ENCODE assay signal across 28 cellular contexts in the genomic region with DNA sequence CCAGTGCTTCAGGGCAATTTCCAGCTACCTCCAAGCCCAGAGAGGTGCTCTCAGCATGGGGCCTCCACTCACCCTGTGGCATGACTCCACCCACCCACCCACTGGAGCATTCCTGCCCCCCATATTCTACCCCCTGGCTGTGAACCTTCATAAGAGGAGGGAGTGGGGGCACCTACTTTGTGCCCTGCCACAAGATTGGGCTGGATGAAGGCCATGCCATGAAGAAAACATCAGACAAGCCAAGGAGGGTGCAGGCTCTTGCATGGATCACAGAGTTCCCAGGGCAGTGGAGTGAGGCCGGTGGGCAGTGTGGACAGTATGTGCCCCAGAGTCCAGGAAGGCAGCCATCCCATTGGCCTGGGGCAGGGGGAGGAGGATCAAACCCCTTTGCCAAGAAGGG.
"Had no signal": no experiment of that assay in that cellular context is flagged by ENCODE, and none has a peak within 500 bp of the region (broad histone marks: within the 10 kb centered on the region; RNA-seq: fewer than 3 reads in every experiment).

No MANE protein-coding gene starts in this region.

- H3K4me3 Mint-ChIP-seq: naive thymus-derived CD4-positive, alpha-beta T cell; natural killer cell treated with Interleukin-12 subunit alpha and Interleukin-12 subunit beta and Interleukin-15 and Interleukin-18, amount 100 ng/mL, for 72 hours; stimulated activated naive B cell treated with anti-CD40 and anti-IgM and Interleukin-4, amounts not matched to agents 10 μg/mL and 1 μg/mL and 100 μg/mL, for 72 hours had no signal

- H3K4me1 ChIP-seq: heart right ventricle, left ventricle myocardium inferior, pancreas, psoas muscle, right atrium auricular region, right lobe of liver, stomach, testis, thyroid gland, transverse colon, uterus had no signal

- ATAC-seq: heart right ventricle; mucosa of descending colon; naive thymus-derived CD4-positive, alpha-beta T cell; natural killer cell treated with Interleukin-12 subunit alpha and Interleukin-12 subunit beta and Interleukin-15 and Interleukin-18, amount 100 ng/mL, for 72 hours; pancreas; psoas muscle; right lobe of liver; stimulated activated naive B cell treated with anti-CD40 and anti-IgM and Interleukin-4, amounts not matched to agents 10 μg/mL and 1 μg/mL and 100 μg/mL, for 72 hours; stimulated activated naive CD8-positive, alpha-beta T cell treated with anti-CD3 and anti-CD28 coated beads, Interleukin-15, Interleukin-2, amounts not matched to agents 100 U/mL and 50 U/mL, for 24 hours had no signal

- H3K4me1 Mint-ChIP-seq: naive thymus-derived CD4-positive, alpha-beta T cell; stimulated activated naive B cell treated with anti-CD40 and anti-IgM and Interleukin-4, amounts not matched to agents 10 μg/mL and 1 μg/mL and 100 μg/mL, for 72 hours had no signal

- H3K9me3 Mint-ChIP-seq: natural killer cell treated with Interleukin-12 subunit alpha and Interleukin-12 subunit beta and Interleukin-15 and Interleukin-18, amount 100 ng/mL, for 72 hours had no signal

- H3K4me2 ChIP-seq: hepatocyte, smooth muscle cell had no signal

- DNase-seq: heart right ventricle; kidney glomerular epithelial cell; left cardiac atrium; left ventricle myocardium inferior; mesendoderm; midbrain; mucosa of descending colon; naive thymus-derived CD4-positive, alpha-beta T cell; nucleus accumbens; pancreas; psoas muscle; right lobe of liver; stimulated activated CD4-positive, alpha-beta T cell treated with anti-CD3 and anti-CD28 coated beads, Interleukin-1b, Interleukin-23, amount 100 ng/mL, for 48 hours; stimulated activated CD4-positive, alpha-beta T cell treated with anti-CD3 and anti-CD28 coated beads, Interleukin-2, amount 100 ng/mL, for 48 hours; stimulated activated CD4-positive, alpha-beta T cell treated with anti-CD3 and anti-CD28 coated beads, Interleukin-4, amount 100 ng/mL, for 4 hours; stimulated activated CD8-positive, alpha-beta memory T cell treated with anti-CD3 and anti-CD28 coated beads, Interleukin-4, amount 100 ng/mL, for 48 hours; stimulated activated naive B cell treated with anti-CD40 and anti-IgM and Interleukin-4, amounts not matched to agents 10 μg/mL and 1 μg/mL and 100 μg/mL, for 72 hours; stimulated activated naive CD8-positive, alpha-beta T cell treated with anti-CD3 and anti-CD28 coated beads, Interleukin-15, Interleukin-2, amounts not matched to agents 100 U/mL and 50 U/mL, for 24 hours; stomach; testis; thyroid gland; transverse colon; uterus had no signal

- H3K27ac Mint-ChIP-seq: natural killer cell treated with Interleukin-12 subunit alpha and Interleukin-12 subunit beta and Interleukin-15 and Interleukin-18, amount 100 ng/mL, for 72 hours; stimulated activated naive B cell treated with anti-CD40 and anti-IgM and Interleukin-4, amounts not matched to agents 10 μg/mL and 1 μg/mL and 100 μg/mL, for 72 hours had no signal

- H3K36me3 ChIP-seq: heart right ventricle, left ventricle myocardium inferior, pancreas, right atrium auricular region, right lobe of liver, stomach, thyroid gland, transverse colon, uterus had no signal

- H2AFZ ChIP-seq: hepatocyte had no signal

- H3K4me3 ChIP-seq: heart right ventricle, hepatocyte, left ventricle myocardium inferior, lung, mucosa of descending colon, pancreas, psoas muscle, right atrium auricular region, right lobe of liver, smooth muscle cell, stomach, testis, thyroid gland, transverse colon, uterus had no signal

- H3K36me3 Mint-ChIP-seq: naive thymus-derived CD4-positive, alpha-beta T cell; natural killer cell treated with Interleukin-12 subunit alpha and Interleukin-12 subunit beta and Interleukin-15 and Interleukin-18, amount 100 ng/mL, for 72 hours; stimulated activated naive B cell treated with anti-CD40 and anti-IgM and Interleukin-4, amounts not matched to agents 10 μg/mL and 1 μg/mL and 100 μg/mL, for 72 hours had no signal

- H3K27me3 Mint-ChIP-seq: stimulated activated naive B cell treated with anti-CD40 and anti-IgM and Interleukin-4, amounts not matched to agents 10 μg/mL and 1 μg/mL and 100 μg/mL, for 72 hours had no signal

- H3K27me3 ChIP-seq: hepatocyte, pancreas, right atrium auricular region, right lobe of liver, testis, thyroid gland, transverse colon, uterus had no signal

- H3K27ac ChIP-seq: heart right ventricle, hepatocyte, left ventricle myocardium inferior, pancreas, psoas muscle, right atrium auricular region, right lobe of liver, stomach, testis, thyroid gland, transverse colon, uterus had no signal

- H3K9me3 ChIP-seq: heart right ventricle, left ventricle myocardium inferior, mucosa of descending colon, pancreas, psoas muscle, right atrium auricular region, right lobe of liver, testis, thyroid gland, transverse colon, uterus had no signal
